ENCODE assay signal across 8 cellular contexts in genomic region chrX:16826207-16826606, GRCh38. TPM values are rescaled to one million over a fixed set of nuclear protein-coding genes. Genes with fewer than 3 reads are reported as not detected.
DNase-seq lines count a peak whose midpoint lies in the region; ATAC-seq, FAIRE-seq and TF ChIP-seq lines count a peak whose summit lies in the region.

No MANE protein-coding gene starts in this region.

- no peak overlapping the region for H3K4me3 ChIP-seq in HEK293 (ENCODE audit: low read depth, low read length)
- H3K4me3 ChIP-seq in endothelial cell of umbilical vein (replicated peaks in 1 of 3; ENCODE audit: insufficient read depth in 1 of 3, low read depth in 1 of 3, low read length in 3 of 3) = no peak overlapping the region
- no peak overlapping the region for H3K4me3 ChIP-seq in osteoblast (ENCODE audit: insufficient read depth, low read length)

- DNase-seq in NCI-H510A treated with DMSO at 0.1 percent for 48 hours (lab: John Stamatoyannopoulos, UW) (peak; percentile 41), NCI-H510A (lab: John Stamatoyannopoulos, UW) (no peak), RCC 7860 (ENCODE audit: low spot score) (peak; percentile 35), endothelial cell of umbilical vein (ENCODE audit: low read depth, low spot score) (peak; percentile 50), osteoblast (ENCODE audit: insufficient read length, low spot score, missing footprints) (no peak)

- H3K36me3 ChIP-seq in HEK293 (ENCODE audit: control insufficient read depth in 2 of 2, insufficient read depth in 1 of 2, low read length in 2 of 2) (peaks cover 40 to 54% of the 10 kb centered on the region in 2 experiments), endothelial cell of umbilical vein (ENCODE audit: control insufficient read depth in 2 of 2, extremely low read depth in 1 of 2, insufficient read depth in 2 of 2, low read length in 2 of 2) (no peaks in the 10 kb centered on the region), osteoblast (ENCODE audit: insufficient read depth, low read length) (peaks cover 3% of the 10 kb centered on the region)

- H3K9ac ChIP-seq in endothelial cell of umbilical vein (replicated peaks; ENCODE audit: extremely low read depth, insufficient read depth, low read length) = no peak overlapping the region

- TF ChIP-seq CTCF in HEK293 (tag by site-specific recombination; IDR thresholded peaks at IDR 0.05) (no peak; the same call in 1 of the 2 replicates), endothelial cell of umbilical vein (IDR thresholded peaks at IDR 0.05; ENCODE audit: extremely low read depth in 1 of 2, insufficient read depth in 1 of 2, low read depth in 1 of 2, low read length in 2 of 2) (peak; percentile 12 to 27), osteoblast (IDR thresholded peaks at IDR 0.05; ENCODE audit: extremely low read depth, low read depth, low read length) (peak; percentile 68)

- POLR2A ChIA-PET in HEK293 (lab: Yijun Ruan, JAX) = interaction anchor here (0.6 to 1.1 kb wide), 2 partner anchors 254 to 294 kb away, joined by 3 to 5 read pairs; no protein-coding TSS in a partner anchor
- POLR2A ChIA-PET in endothelial cell of umbilical vein (lab: Charles Lee) = no interaction called here

- H3K9me1 ChIP-seq in endothelial cell of umbilical vein (replicated peaks; ENCODE audit: control insufficient read depth, extremely low read depth, insufficient read depth, low read length) = no peaks in the 10 kb centered on the region

- H3K4me1 ChIP-seq in HEK293 (ENCODE audit: control insufficient read depth, insufficient read depth, low read length) (peaks cover 13% of the 10 kb centered on the region), endothelial cell of umbilical vein (ENCODE audit: control insufficient read depth, extremely low read depth, insufficient read depth, low read length) (peaks cover 38% of the 10 kb centered on the region), osteoblast (ENCODE audit: insufficient read depth, low read length) (peaks cover 30% of the 10 kb centered on the region)

- H4K20me1 ChIP-seq in endothelial cell of umbilical vein (replicated peaks; ENCODE audit: control insufficient read depth, extremely low read depth, insufficient read depth, low read length) (no peaks in the 10 kb centered on the region), osteoblast (ENCODE audit: insufficient read depth, low read length) (no peaks in the 10 kb centered on the region)

- no peak for ATAC-seq in HG03045 (IDR thresholded peaks at IDR 0.05; ENCODE audit: unreplicated experiment)
- no peak for ATAC-seq in HG02763 (IDR thresholded peaks at IDR 0.05; ENCODE audit: unreplicated experiment)

- H3K27ac ChIP-seq in HEK293 (ENCODE audit: extremely low read depth, low read depth, low read length) = no peak overlapping the region
- H3K27ac ChIP-seq in endothelial cell of umbilical vein (ENCODE audit: insufficient read depth, low read depth, low read length) = peak overlapping the region; percentile 25
- no peak overlapping the region for H3K27ac ChIP-seq in osteoblast (ENCODE audit: low read depth, low read length)

- intact Hi-C loops in endothelial cell of umbilical vein (cut with micrococcal nuclease) = loop anchor here (1.0 to 10.0 kb wide), 8 partner anchors 45 to 769 kb away; partner anchors contain the start of genes RBBP7 and REPS2

- FAIRE-seq in RCC 7860 (lab: Jason Lieb, UNC) = peak; percentile 81
- peak; percentile 59 for FAIRE-seq in endothelial cell of umbilical vein (lab: Jason Lieb, UNC)

- no peaks in the 10 kb centered on the region for H3K9me3 ChIP-seq in HEK293 (ENCODE audit: control insufficient read depth, insufficient read depth, low read depth, low read length)
- H3K9me3 ChIP-seq in endothelial cell of umbilical vein (replicated peaks; ENCODE audit: control insufficient read depth, insufficient read depth, low read length) = no peaks in the 10 kb centered on the region
- no peaks in the 10 kb centered on the region for H3K9me3 ChIP-seq in osteoblast (ENCODE audit: low read depth, low read length)

- H3K4me2 ChIP-seq in endothelial cell of umbilical vein (ENCODE audit: insufficient read depth, low read length) = no peak overlapping the region
- no peak overlapping the region for H3K4me2 ChIP-seq in osteoblast (ENCODE audit: insufficient read depth, low read length)

- no peaks in the 10 kb centered on the region for H3K27me3 ChIP-seq in endothelial cell of umbilical vein (ENCODE audit: control insufficient read depth in 2 of 2, insufficient read depth in 2 of 2, low read length in 2 of 2)
- H3K27me3 ChIP-seq in osteoblast (ENCODE audit: insufficient read depth, low read length) = no peaks in the 10 kb centered on the region

- H2AFZ ChIP-seq in endothelial cell of umbilical vein (ENCODE audit: low read depth, low read length) (no peak overlapping the region), osteoblast (ENCODE audit: low read length) (no peak overlapping the region)

- dilution Hi-C loops in endothelial cell of umbilical vein (cut with MboI; ENCODE audit: extremely low pct_ligation_motif_present, low sequenced_read_pairs) = no loop called here

- no peaks in the 10 kb centered on the region for H3K79me2 ChIP-seq in endothelial cell of umbilical vein (ENCODE audit: control insufficient read depth, insufficient read depth, low read length)
- no peaks in the 10 kb centered on the region for H3K79me2 ChIP-seq in osteoblast (ENCODE audit: insufficient read depth, low read length)

- TF ChIP-seq POLR2A in endothelial cell of umbilical vein (IDR thresholded peaks at IDR 0.05; ENCODE audit: low read depth, low read length) = no peak

- CTCF ChIA-PET in HEK293 (lab: Yijun Ruan, JAX) = interaction anchor here (0.6 to 4.6 kb wide), 36 partner anchors 9 to 1452 kb away, joined by 3 to 32 read pairs (median 4); no protein-coding TSS in a partner anchor
- CTCF ChIA-PET in endothelial cell of umbilical vein (lab: Charles Lee) = interaction anchor here (0.5 to 7.9 kb wide), 20 partner anchors 9 to 766 kb away, joined by 3 to 133 read pairs (median 7); no protein-coding TSS in a partner anchor

- no TSS peak for BruUV-seq in endothelial cell of umbilical vein (replicated peaks; lab: Mats Ljungman, UMichigan)

TF ChIP-seq in HEK293, 187 proteins besides CTCF, POLR2A, EP300 and RAD21 (continues in another document):
- TF ChIP-seq ZNF660 (tag by site-specific recombination; IDR thresholded peaks at IDR 0.05) (0 out of 2 replicates have a peak, but pooled peaks have one; percentile 24), PRDM1 (tag by site-specific recombination; IDR thresholded peaks at IDR 0.05) (0 out of 2 replicates have a peak, but pooled peaks have one; percentile 33)

TF ChIP-seq in endothelial cell of umbilical vein, 7 proteins besides CTCF, POLR2A, EP300 and RAD21:
- TF ChIP-seq GATA2 (IDR thresholded peaks at IDR 0.05; ENCODE audit: insufficient read depth, insufficient read length, low read depth, low read length) (no peak), POLR2AphosphoS5 (IDR thresholded peaks at IDR 0.05; ENCODE audit: insufficient read depth, low read depth, low read length) (no peak)

RNA-seq across cellular contexts. Expression of gene TXLNG, which starts 39.9 kb away (rescaled TPM):
- total RNA-seq in endothelial cell of umbilical vein = 7.3 and 7.6 TPM in 2 replicates
- polyA plus RNA-seq in endothelial cell of umbilical vein = 4.8 and 6.8 TPM in 2 replicates
- 5.8 and 5.9 TPM in 2 replicates for polyA plus RNA-seq in endothelial cell of umbilical vein (2011; cell fraction: cytosol; rRNA removed)
- 9.8 and 13.3 TPM in 2 replicates for polyA plus RNA-seq in endothelial cell of umbilical vein (2011; cell fraction: nucleus; rRNA removed)
- polyA plus RNA-seq in endothelial cell of umbilical vein (2012) = 8.3 and 9.8 TPM in 2 replicates
- polyA minus RNA-seq in endothelial cell of umbilical vein = 5.4 and 6.4 TPM in 2 replicates
- 21.2 TPM for polyA minus RNA-seq in endothelial cell of umbilical vein (2011; cell fraction: cytosol; rRNA and poly(A)+ RNA removed)
- 4.0 and 5.8 TPM in 2 replicates for polyA minus RNA-seq in endothelial cell of umbilical vein (2011; cell fraction: nucleus; rRNA and poly(A)+ RNA removed)
- total RNA-seq in osteoblast = 5.1 and 10.3 TPM in 2 replicates

RNA-seq across cellular contexts. Expression of gene RBBP7, which starts 44.0 kb away (rescaled TPM):
- total RNA-seq in endothelial cell of umbilical vein (129 and 130 TPM in 2 replicates), osteoblast (69.8 and 87.5 TPM in 2 replicates)
- polyA plus RNA-seq in endothelial cell of umbilical vein = 69.7 and 81.5 TPM in 2 replicates
- 108 and 113 TPM in 2 replicates for polyA plus RNA-seq in endothelial cell of umbilical vein (2011; cell fraction: cytosol; rRNA removed)
- polyA plus RNA-seq in endothelial cell of umbilical vein (2011; cell fraction: nucleus; rRNA removed) = 156 and 195 TPM in 2 replicates
- polyA plus RNA-seq in endothelial cell of umbilical vein (2012) = 99.8 and 152 TPM in 2 replicates
- 87.2 and 87.8 TPM in 2 replicates for polyA minus RNA-seq in endothelial cell of umbilical vein
- 173 TPM for polyA minus RNA-seq in endothelial cell of umbilical vein (2011; cell fraction: cytosol; rRNA and poly(A)+ RNA removed)
- 46.1 and 64.2 TPM in 2 replicates for polyA minus RNA-seq in endothelial cell of umbilical vein (2011; cell fraction: nucleus; rRNA and poly(A)+ RNA removed)

Comparison
In these comparisons a context has a peak if more than half of its experiments do, and no peak if none do; other contexts are left out.
1. DNase-seq: peak in NCI-H510A treated with DMSO at 0.1 percent for 48 hours (single experiment), RCC 7860 (single experiment) and endothelial cell of umbilical vein (single experiment); none in NCI-H510A (single experiment) and osteoblast (single experiment).